ENCODE assay signal across 28 cellular contexts in the genomic region with DNA sequence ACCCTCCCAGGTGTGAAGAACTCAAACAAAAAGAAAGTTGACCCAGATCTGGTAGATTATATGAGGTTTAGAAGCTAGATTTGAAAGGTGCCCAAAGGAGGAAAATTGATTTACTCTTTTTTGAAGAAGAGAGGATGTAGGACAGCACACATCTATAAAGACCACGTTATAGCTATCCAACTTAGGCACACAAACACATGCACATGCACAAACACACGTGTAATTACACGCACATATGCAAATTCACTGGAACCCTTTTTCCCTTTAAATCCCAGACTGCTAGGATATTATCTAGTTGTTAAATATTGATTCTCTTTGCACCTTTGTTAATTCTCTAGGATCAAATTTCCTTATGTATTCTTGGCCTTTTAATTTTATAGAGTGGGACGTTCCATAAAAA.
"Had no signal": no experiment of that assay in that cellular context is flagged by ENCODE, and none has a peak within 500 bp of the region (broad histone marks: within the 10 kb centered on the region; RNA-seq: fewer than 3 reads in every experiment).

No MANE protein-coding gene starts in this region.

- ATAC-seq: effector memory CD8-positive, alpha-beta T cell; esophagus mucosa; foreskin keratinocyte; gastrocnemius medialis; gastroesophageal sphincter; heart left ventricle; heart right ventricle had no signal

- H3K36me3 ChIP-seq: colonic mucosa, esophagus muscularis mucosa, esophagus squamous epithelium, gastrocnemius medialis, gastroesophageal sphincter, heart left ventricle, heart right ventricle had no signal

- H3K27ac ChIP-seq: colonic mucosa, coronary artery, dorsolateral prefrontal cortex, epithelial cell of prostate, esophagus muscularis mucosa, esophagus squamous epithelium, foreskin keratinocyte, gastrocnemius medialis, gastroesophageal sphincter, heart left ventricle, heart right ventricle had no signal

- H3K4me3 ChIP-seq: colonic mucosa, coronary artery, dorsolateral prefrontal cortex, esophagus muscularis mucosa, esophagus squamous epithelium, gastrocnemius medialis, gastroesophageal sphincter, heart left ventricle, heart right ventricle had no signal

- H3K27me3 ChIP-seq: colonic mucosa, esophagus muscularis mucosa, esophagus squamous epithelium, foreskin keratinocyte, gastrocnemius medialis, gastroesophageal sphincter, heart left ventricle, heart right ventricle had no signal

- H3K9me3 ChIP-seq: colonic mucosa, gastrocnemius medialis had no signal

- DNase-seq: colonic mucosa; cortex of kidney; dermis blood vessel endothelial cell; dorsolateral prefrontal cortex; effector CD4-positive, alpha-beta T cell; effector CD8-positive, alpha-beta T cell; effector memory CD4-positive, alpha-beta T cell; effector memory CD8-positive, alpha-beta T cell; endodermal cell; erythroblast; esophagus squamous epithelium; foreskin fibroblast; foreskin keratinocyte; foreskin melanocyte; gastrocnemius medialis; glutamatergic neuron; head of caudate nucleus; heart left ventricle; heart right ventricle had no signal

- FAIRE-seq: colon, endometrium, endothelial cell of umbilical vein, frontal cortex had no signal

- H3K4me1 ChIP-seq: colonic mucosa, esophagus muscularis mucosa, esophagus squamous epithelium, foreskin keratinocyte, gastrocnemius medialis, gastroesophageal sphincter, heart left ventricle, heart right ventricle had no signal
